ENCODE assay signal across 28 cellular contexts in the genomic region with DNA sequence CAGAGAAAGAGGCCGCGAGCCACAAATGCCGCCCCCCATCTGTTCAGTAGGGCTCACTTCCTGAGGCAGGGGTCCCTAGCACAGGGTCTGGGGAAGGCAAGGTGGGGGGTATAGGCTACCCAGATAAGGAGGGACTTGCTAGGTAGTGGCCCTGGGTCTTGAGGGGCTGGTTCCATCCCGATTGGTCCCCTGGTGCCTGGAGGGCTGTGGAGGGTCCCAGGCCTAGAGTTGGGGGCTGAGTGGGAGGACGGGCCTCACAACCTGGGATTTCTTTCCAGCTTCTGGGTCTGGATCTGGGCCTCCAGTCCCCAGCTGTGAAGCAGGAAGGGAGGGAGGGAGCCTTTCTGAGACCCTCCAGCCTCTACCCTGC.
"Had no signal": no experiment of that assay in that cellular context is flagged by ENCODE, and none has a peak within 500 bp of the region (broad histone marks: within the 10 kb centered on the region; RNA-seq: fewer than 3 reads in every experiment).

No MANE protein-coding gene starts in this region.

- H3K9me3 Mint-ChIP-seq: dendritic cell treated with granulocyte-macrophage colony-stimulating factor and Interleukin-4, amounts not matched to agents 40 ng/mL and 50 ng/mL, for 4 days; endodermal cell; nephron; stimulated activated naive CD8-positive, alpha-beta T cell treated with anti-CD3 and anti-CD28 coated beads, Interleukin-15, amount 100 ng/mL, for 72 hours had no signal

- H3K4me3 ChIP-seq: colonic mucosa, hepatocyte had no signal

- H3K36me3 ChIP-seq: colonic mucosa, gastrocnemius medialis, heart left ventricle, lower lobe of right lung, pancreas, right lobe of liver, thyroid gland had no signal

- H3K9me3 ChIP-seq: colonic mucosa, gastrocnemius medialis, heart left ventricle, lower lobe of right lung, pancreas, right lobe of liver, thyroid gland had no signal

- H3K4me3 Mint-ChIP-seq: immature natural killer cell; stimulated activated naive CD8-positive, alpha-beta T cell treated with anti-CD3 and anti-CD28 coated beads, Interleukin-15, amount 100 ng/mL, for 72 hours had no signal

- H3K27ac ChIP-seq: colonic mucosa, epithelial cell of prostate, gastrocnemius medialis, heart left ventricle, hepatocyte, lower lobe of right lung, pancreas, right lobe of liver, thyroid gland had no signal

- H3K36me3 Mint-ChIP-seq: immature natural killer cell had no signal

- ATAC-seq: esophagus mucosa; gastrocnemius medialis; right lobe of liver; stimulated activated naive CD8-positive, alpha-beta T cell treated with anti-CD3 and anti-CD28 coated beads, Interleukin-15, amount 100 ng/mL, for 72 hours had no signal

- DNase-seq: colonic mucosa; effector CD8-positive, alpha-beta T cell; endodermal cell; foreskin fibroblast; gastrocnemius medialis; immature natural killer cell; islet precursor cell; kidney glomerular epithelial cell; lower lobe of right lung; occipital lobe; small intestine; stimulated activated CD4-positive, alpha-beta T cell treated with anti-CD3 and anti-CD28 coated beads, Interleukin-12 subunit alpha, Interleukin-12 subunit beta, amount 100 ng/mL, for 4 hours; stimulated activated CD4-positive, alpha-beta T cell treated with anti-CD3 and anti-CD28 coated beads, Interleukin-1b, Interleukin-23, amount 100 ng/mL, for 48 hours; stimulated activated CD4-positive, alpha-beta T cell treated with anti-CD3 and anti-CD28 coated beads, Interleukin-4, amount 100 ng/mL, for 1 hour; stimulated activated CD8-positive, alpha-beta memory T cell treated with anti-CD3 and anti-CD28 coated beads, Interleukin-4, amount 100 ng/mL, for 48 hours; stimulated activated naive CD4-positive, alpha-beta T cell; stimulated activated naive CD8-positive, alpha-beta T cell treated with anti-CD3 and anti-CD28 coated beads, Interleukin-15, amount 100 ng/mL, for 72 hours; thyroid gland; trophoblast cell had no signal

- H3K27ac Mint-ChIP-seq: dendritic cell treated with granulocyte-macrophage colony-stimulating factor and Interleukin-4, amounts not matched to agents 40 ng/mL and 50 ng/mL, for 4 days; endodermal cell; immature natural killer cell; nephron; progenitor cell of endocrine pancreas; stimulated activated naive CD8-positive, alpha-beta T cell treated with anti-CD3 and anti-CD28 coated beads, Interleukin-15, amount 100 ng/mL, for 72 hours had no signal

- H2AFZ ChIP-seq: hepatocyte had no signal
